Comparison of ENCODE assay signal across 1 cellular context in the genomic region with DNA sequence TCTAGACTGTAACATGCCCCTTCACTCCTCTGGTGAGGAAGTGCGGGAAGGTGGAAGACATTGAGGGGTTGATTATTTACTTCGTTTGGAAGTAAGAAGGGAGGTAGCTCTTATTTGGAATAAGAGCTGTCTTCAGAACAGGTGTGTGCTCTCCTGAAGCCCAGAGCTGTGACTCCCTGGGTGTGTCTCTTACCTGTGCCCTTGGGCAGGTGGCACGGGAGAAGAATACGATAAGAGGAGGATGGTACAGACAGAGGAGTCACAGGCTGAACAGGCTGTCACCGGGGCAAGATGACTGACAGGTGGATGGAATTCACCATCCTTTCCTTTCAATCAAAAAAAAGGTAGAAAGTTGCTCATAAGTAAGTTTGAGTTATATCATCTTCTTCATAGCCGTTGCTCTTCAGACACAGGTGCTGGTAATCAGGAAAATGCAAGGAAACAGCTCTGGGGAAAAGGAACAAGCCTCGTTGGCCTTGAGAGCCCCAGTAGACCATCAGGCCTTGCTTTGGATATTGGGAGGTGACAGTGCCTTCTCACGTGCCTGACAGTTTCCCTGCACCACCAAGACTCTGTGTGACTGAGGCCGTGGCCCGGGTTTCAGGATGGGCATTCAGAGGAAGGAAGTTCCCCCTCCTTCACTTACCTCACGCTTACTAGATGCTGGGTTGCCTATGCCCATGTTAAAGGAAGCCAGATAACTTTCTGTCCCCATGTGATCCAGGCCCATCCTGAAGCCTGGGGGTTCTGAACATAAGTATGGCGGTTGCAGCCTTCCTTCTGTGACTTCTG.
TF ChIP-seq lines count a peak whose summit lies in the region.

No MANE protein-coding gene starts in this region.

TF ChIP-seq in HepG2, 621 proteins besides CTCF, POLR2A, EP300 and RAD21 (continued from another document):
- TF ChIP-seq ZNF17 (CRISPR knock-in tag; IDR thresholded peaks at IDR 0.05) (no peak), ZNF354B (CRISPR knock-in tag; IDR thresholded peaks at IDR 0.05) (no peak), FOSL2 (CRISPR knock-in tag; IDR thresholded peaks at IDR 0.05) (no peak), SYNCRIP (IDR thresholded peaks at IDR 0.05; ENCODE audit: insufficient read depth, low read depth, low read length) (no peak), KLF12 (CRISPR knock-in tag; IDR thresholded peaks at IDR 0.05; ENCODE audit: borderline replicate concordance) (no peak)
- TF ChIP-seq, protein P1, sequence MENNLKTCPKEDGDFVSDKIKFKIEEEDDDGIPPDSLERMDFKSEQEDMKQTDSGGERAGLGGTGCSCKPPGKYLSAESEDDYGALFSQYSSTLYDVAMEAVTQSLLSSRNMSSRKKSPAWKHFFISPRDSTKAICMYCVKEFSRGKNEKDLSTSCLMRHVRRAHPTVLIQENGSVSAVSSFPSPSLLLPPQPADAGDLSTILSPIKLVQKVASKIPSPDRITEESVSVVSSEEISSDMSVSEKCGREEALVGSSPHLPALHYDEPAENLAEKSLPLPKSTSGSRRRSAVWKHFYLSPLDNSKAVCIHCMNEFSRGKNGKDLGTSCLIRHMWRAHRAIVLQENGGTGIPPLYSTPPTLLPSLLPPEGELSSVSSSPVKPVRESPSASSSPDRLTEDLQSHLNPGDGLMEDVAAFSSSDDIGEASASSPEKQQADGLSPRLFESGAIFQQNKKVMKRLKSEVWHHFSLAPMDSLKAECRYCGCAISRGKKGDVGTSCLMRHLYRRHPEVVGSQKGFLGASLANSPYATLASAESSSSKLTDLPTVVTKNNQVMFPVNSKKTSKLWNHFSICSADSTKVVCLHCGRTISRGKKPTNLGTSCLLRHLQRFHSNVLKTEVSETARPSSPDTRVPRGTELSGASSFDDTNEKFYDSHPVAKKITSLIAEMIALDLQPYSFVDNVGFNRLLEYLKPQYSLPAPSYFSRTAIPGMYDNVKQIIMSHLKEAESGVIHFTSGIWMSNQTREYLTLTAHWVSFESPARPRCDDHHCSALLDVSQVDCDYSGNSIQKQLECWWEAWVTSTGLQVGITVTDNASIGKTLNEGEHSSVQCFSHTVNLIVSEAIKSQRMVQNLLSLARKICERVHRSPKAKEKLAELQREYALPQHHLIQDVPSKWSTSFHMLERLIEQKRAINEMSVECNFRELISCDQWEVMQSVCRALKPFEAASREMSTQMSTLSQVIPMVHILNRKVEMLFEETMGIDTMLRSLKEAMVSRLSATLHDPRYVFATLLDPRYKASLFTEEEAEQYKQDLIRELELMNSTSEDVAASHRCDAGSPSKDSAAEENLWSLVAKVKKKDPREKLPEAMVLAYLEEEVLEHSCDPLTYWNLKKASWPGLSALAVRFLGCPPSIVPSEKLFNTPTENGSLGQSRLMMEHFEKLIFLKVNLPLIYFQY (CRISPR knock-in tag; IDR thresholded peaks at IDR 0.05; ENCODE audit: borderline replicate concordance), result no peak
